1 cellular context compared by ENCODE assay signal in the genomic region with DNA sequence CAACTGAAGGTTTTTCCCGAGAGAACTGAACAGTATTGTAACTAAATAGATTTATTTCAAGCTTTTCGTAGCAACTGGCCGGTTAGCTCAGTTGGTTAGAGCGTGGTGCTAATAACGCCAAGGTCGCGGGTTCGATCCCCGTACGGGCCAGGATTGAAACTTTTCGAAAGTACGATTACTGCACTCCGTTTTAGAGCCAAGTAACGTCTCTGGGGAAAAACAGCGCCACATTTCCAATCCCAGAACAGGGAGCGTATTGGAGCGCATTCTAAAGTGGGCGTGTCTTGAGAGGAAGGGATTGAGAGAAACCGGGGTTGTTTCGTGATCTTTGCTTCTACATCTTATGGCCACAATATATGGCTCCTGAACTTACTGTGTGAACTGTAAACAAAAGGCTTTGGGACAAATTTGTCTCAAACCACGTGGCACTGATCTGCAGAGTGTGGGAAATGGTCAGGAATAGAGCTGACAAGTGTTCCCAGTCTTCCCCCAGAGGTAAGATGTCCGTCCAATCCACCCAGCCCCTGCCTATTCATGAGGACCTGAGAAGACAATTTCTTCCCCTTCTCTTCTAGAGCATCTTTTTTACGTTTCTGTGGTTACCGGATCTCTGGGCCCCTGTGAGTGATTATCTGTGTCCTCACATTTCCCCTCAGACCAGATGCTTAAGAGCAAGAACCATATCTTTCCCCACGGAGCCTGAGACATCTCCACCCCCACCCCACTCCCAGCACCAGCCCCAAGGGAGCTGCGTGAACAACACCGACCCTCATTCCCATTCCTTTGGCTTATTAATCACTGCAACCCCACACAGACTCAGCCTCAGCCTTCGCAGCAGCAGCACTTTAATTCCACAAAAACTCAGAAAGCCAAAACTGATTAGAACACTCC.
A peak's percentile ranks its signal among the peaks of the same experiment; 100 is the strongest.
TF ChIP-seq lines count a peak whose summit lies in the region.

No MANE protein-coding gene starts in this region.

TF ChIP-seq in GM12878, 131 proteins besides CTCF, POLR2A, EP300 and RAD21 (continued from another document and continues in another):
- TF ChIP-seq, protein P1, sequence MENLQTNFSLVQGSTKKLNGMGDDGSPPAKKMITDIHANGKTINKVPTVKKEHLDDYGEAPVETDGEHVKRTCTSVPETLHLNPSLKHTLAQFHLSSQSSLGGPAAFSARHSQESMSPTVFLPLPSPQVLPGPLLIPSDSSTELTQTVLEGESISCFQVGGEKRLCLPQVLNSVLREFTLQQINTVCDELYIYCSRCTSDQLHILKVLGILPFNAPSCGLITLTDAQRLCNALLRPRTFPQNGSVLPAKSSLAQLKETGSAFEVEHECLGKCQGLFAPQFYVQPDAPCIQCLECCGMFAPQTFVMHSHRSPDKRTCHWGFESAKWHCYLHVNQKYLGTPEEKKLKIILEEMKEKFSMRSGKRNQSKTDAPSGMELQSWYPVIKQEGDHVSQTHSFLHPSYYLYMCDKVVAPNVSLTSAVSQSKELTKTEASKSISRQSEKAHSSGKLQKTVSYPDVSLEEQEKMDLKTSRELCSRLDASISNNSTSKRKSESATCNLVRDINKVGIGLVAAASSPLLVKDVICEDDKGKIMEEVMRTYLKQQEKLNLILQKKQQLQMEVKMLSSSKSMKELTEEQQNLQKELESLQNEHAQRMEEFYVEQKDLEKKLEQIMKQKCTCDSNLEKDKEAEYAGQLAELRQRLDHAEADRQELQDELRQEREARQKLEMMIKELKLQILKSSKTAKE (IDR thresholded peaks at IDR 0.05; ENCODE audit: low read depth, poor library complexity, severe bottlenecking): peak; percentile 39
- TF ChIP-seq JUNB (IDR thresholded peaks at IDR 0.05): no peak; the same call in 1 of the 2 replicates
- no peak for TF ChIP-seq CEBPB (IDR thresholded peaks at IDR 0.05; ENCODE audit: borderline replicate concordance in 1 of 2, low read depth in 2 of 2, low read length in 2 of 2)
- no peak for TF ChIP-seq CHD1 (IDR thresholded peaks at IDR 0.05; ENCODE audit: low read depth, low read length)
- TF ChIP-seq ASH2L (IDR thresholded peaks at IDR 0.05; ENCODE audit: borderline replicate concordance, low read depth): no peak
- TF ChIP-seq, protein P2, sequence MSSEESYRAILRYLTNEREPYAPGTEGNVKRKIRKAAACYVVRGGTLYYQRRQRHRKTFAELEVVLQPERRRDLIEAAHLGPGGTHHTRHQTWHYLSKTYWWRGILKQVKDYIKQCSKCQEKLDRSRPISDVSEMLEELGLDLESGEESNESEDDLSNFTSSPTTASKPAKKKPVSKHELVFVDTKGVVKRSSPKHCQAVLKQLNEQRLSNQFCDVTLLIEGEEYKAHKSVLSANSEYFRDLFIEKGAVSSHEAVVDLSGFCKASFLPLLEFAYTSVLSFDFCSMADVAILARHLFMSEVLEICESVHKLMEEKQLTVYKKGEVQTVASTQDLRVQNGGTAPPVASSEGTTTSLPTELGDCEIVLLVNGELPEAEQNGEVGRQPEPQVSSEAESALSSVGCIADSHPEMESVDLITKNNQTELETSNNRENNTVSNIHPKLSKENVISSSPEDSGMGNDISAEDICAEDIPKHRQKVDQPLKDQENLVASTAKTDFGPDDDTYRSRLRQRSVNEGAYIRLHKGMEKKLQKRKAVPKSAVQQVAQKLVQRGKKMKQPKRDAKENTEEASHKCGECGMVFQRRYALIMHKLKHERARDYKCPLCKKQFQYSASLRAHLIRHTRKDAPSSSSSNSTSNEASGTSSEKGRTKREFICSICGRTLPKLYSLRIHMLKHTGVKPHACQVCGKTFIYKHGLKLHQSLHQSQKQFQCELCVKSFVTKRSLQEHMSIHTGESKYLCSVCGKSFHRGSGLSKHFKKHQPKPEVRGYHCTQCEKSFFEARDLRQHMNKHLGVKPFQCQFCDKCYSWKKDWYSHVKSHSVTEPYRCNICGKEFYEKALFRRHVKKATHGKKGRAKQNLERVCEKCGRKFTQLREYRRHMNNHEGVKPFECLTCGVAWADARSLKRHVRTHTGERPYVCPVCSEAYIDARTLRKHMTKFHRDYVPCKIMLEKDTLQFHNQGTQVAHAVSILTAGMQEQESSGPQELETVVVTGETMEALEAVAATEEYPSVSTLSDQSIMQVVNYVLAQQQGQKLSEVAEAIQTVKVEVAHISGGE (CRISPR knock-in tag; IDR thresholded peaks at IDR 0.05): 0 out of 2 replicates have a peak, but pooled peaks have one; percentile 35
- TF ChIP-seq, protein P3, sequence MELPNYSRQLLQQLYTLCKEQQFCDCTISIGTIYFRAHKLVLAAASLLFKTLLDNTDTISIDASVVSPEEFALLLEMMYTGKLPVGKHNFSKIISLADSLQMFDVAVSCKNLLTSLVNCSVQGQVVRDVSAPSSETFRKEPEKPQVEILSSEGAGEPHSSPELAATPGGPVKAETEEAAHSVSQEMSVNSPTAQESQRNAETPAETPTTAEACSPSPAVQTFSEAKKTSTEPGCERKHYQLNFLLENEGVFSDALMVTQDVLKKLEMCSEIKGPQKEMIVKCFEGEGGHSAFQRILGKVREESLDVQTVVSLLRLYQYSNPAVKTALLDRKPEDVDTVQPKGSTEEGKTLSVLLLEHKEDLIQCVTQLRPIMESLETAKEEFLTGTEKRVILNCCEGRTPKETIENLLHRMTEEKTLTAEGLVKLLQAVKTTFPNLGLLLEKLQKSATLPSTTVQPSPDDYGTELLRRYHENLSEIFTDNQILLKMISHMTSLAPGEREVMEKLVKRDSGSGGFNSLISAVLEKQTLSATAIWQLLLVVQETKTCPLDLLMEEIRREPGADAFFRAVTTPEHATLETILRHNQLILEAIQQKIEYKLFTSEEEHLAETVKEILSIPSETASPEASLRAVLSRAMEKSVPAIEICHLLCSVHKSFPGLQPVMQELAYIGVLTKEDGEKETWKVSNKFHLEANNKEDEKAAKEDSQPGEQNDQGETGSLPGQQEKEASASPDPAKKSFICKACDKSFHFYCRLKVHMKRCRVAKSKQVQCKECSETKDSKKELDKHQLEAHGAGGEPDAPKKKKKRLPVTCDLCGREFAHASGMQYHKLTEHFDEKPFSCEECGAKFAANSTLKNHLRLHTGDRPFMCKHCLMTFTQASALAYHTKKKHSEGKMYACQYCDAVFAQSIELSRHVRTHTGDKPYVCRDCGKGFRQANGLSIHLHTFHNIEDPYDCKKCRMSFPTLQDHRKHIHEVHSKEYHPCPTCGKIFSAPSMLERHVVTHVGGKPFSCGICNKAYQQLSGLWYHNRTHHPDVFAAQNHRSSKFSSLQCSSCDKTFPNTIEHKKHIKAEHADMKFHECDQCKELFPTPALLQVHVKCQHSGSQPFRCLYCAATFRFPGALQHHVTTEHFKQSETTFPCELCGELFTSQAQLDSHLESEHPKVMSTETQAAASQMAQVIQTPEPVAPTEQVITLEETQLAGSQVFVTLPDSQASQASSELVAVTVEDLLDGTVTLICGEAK (IDR thresholded peaks at IDR 0.05; ENCODE audit: borderline replicate concordance): no peak
- TF ChIP-seq MXI1 (IDR thresholded peaks at IDR 0.05; ENCODE audit: low read depth, low read length): 0 out of 2 replicates have a peak, but pooled peaks have one; percentile 39
- 0 out of 2 replicates have a peak, but pooled peaks have one; percentile 5 for TF ChIP-seq STAT1 (conservative IDR thresholded peaks at IDR 0.05)
- TF ChIP-seq RB1 (IDR thresholded peaks at IDR 0.05; ENCODE audit: borderline replicate concordance): 0 out of 2 replicates have a peak, but pooled peaks have one; percentile 4
- no peak for TF ChIP-seq BMI1 (IDR thresholded peaks at IDR 0.05; ENCODE audit: borderline replicate concordance)
- TF ChIP-seq MTA3 (IDR thresholded peaks at IDR 0.05; ENCODE audit: borderline replicate concordance, low read length): peak; percentile 58; the same call in 1 of the 2 replicates
- TF ChIP-seq, protein P4, sequence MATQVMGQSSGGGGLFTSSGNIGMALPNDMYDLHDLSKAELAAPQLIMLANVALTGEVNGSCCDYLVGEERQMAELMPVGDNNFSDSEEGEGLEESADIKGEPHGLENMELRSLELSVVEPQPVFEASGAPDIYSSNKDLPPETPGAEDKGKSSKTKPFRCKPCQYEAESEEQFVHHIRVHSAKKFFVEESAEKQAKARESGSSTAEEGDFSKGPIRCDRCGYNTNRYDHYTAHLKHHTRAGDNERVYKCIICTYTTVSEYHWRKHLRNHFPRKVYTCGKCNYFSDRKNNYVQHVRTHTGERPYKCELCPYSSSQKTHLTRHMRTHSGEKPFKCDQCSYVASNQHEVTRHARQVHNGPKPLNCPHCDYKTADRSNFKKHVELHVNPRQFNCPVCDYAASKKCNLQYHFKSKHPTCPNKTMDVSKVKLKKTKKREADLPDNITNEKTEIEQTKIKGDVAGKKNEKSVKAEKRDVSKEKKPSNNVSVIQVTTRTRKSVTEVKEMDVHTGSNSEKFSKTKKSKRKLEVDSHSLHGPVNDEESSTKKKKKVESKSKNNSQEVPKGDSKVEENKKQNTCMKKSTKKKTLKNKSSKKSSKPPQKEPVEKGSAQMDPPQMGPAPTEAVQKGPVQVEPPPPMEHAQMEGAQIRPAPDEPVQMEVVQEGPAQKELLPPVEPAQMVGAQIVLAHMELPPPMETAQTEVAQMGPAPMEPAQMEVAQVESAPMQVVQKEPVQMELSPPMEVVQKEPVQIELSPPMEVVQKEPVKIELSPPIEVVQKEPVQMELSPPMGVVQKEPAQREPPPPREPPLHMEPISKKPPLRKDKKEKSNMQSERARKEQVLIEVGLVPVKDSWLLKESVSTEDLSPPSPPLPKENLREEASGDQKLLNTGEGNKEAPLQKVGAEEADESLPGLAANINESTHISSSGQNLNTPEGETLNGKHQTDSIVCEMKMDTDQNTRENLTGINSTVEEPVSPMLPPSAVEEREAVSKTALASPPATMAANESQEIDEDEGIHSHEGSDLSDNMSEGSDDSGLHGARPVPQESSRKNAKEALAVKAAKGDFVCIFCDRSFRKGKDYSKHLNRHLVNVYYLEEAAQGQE (IDR thresholded peaks at IDR 0.05; ENCODE audit: low read depth, low read length): no peak
- TF ChIP-seq, protein P5, sequence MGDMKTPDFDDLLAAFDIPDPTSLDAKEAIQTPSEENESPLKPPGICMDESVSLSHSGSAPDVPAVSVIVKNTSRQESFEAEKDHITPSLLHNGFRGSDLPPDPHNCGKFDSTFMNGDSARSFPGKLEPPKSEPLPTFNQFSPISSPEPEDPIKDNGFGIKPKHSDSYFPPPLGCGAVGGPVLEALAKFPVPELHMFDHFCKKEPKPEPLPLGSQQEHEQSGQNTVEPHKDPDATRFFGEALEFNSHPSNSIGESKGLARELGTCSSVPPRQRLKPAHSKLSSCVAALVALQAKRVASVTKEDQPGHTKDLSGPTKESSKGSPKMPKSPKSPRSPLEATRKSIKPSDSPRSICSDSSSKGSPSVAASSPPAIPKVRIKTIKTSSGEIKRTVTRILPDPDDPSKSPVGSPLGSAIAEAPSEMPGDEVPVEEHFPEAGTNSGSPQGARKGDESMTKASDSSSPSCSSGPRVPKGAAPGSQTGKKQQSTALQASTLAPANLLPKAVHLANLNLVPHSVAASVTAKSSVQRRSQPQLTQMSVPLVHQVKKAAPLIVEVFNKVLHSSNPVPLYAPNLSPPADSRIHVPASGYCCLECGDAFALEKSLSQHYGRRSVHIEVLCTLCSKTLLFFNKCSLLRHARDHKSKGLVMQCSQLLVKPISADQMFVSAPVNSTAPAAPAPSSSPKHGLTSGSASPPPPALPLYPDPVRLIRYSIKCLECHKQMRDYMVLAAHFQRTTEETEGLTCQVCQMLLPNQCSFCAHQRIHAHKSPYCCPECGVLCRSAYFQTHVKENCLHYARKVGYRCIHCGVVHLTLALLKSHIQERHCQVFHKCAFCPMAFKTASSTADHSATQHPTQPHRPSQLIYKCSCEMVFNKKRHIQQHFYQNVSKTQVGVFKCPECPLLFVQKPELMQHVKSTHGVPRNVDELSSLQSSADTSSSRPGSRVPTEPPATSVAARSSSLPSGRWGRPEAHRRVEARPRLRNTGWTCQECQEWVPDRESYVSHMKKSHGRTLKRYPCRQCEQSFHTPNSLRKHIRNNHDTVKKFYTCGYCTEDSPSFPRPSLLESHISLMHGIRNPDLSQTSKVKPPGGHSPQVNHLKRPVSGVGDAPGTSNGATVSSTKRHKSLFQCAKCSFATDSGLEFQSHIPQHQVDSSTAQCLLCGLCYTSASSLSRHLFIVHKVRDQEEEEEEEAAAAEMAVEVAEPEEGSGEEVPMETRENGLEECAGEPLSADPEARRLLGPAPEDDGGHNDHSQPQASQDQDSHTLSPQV (IDR thresholded peaks at IDR 0.05): no peak
- no peak for TF ChIP-seq NR2C1 (IDR thresholded peaks at IDR 0.05)
- TF ChIP-seq TBL1XR1 (IDR thresholded peaks at IDR 0.05; ENCODE audit: low read depth, low read length): no peak; the same call in 1 of the 2 replicates
- TF ChIP-seq, protein P6, sequence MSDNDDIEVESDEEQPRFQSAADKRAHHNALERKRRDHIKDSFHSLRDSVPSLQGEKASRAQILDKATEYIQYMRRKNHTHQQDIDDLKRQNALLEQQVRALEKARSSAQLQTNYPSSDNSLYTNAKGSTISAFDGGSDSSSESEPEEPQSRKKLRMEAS (IDR thresholded peaks at IDR 0.05; ENCODE audit: low read depth, low read length): no peak
- no peak for TF ChIP-seq WRNIP1 (IDR thresholded peaks at IDR 0.05; ENCODE audit: borderline replicate concordance, low read depth, low read length)
- 0 out of 2 replicates have a peak, but pooled peaks have one; percentile 37 for TF ChIP-seq MEF2A (IDR thresholded peaks at IDR 0.05; ENCODE audit: insufficient read depth, low read depth, low read length)
- TF ChIP-seq, protein P7, sequence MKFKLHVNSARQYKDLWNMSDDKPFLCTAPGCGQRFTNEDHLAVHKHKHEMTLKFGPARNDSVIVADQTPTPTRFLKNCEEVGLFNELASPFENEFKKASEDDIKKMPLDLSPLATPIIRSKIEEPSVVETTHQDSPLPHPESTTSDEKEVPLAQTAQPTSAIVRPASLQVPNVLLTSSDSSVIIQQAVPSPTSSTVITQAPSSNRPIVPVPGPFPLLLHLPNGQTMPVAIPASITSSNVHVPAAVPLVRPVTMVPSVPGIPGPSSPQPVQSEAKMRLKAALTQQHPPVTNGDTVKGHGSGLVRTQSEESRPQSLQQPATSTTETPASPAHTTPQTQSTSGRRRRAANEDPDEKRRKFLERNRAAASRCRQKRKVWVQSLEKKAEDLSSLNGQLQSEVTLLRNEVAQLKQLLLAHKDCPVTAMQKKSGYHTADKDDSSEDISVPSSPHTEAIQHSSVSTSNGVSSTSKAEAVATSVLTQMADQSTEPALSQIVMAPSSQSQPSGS (IDR thresholded peaks at IDR 0.05; ENCODE audit: low read length): peak; percentile 68
- TF ChIP-seq, protein P8, sequence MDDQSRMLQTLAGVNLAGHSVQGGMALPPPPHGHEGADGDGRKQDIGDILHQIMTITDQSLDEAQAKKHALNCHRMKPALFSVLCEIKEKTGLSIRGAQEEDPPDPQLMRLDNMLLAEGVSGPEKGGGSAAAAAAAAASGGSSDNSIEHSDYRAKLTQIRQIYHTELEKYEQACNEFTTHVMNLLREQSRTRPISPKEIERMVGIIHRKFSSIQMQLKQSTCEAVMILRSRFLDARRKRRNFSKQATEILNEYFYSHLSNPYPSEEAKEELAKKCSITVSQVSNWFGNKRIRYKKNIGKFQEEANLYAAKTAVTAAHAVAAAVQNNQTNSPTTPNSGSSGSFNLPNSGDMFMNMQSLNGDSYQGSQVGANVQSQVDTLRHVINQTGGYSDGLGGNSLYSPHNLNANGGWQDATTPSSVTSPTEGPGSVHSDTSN (IDR thresholded peaks at IDR 0.05; ENCODE audit: insufficient replicate concordance, low read depth, low read length): no peak
- no peak for TF ChIP-seq STAT3 (IDR thresholded peaks at IDR 0.05; ENCODE audit: low read depth, low read length)
- TF ChIP-seq CREM (IDR thresholded peaks at IDR 0.05; ENCODE audit: low read depth): peak; percentile 61; the same call in 1 of the 2 replicates
- no peak for TF ChIP-seq IRF4 (IDR thresholded peaks at IDR 0.05; ENCODE audit: low read depth, low read length)
- no peak for TF ChIP-seq SP1 (IDR thresholded peaks at IDR 0.05; ENCODE audit: low read depth, low read length)
- TF ChIP-seq ZNF217 (IDR thresholded peaks at IDR 0.05): no peak
- TF ChIP-seq ESRRA (IDR thresholded peaks at IDR 0.05; ENCODE audit: low read length): no peak; the same call in 1 of the 2 replicates
